In the genomic region with DNA sequence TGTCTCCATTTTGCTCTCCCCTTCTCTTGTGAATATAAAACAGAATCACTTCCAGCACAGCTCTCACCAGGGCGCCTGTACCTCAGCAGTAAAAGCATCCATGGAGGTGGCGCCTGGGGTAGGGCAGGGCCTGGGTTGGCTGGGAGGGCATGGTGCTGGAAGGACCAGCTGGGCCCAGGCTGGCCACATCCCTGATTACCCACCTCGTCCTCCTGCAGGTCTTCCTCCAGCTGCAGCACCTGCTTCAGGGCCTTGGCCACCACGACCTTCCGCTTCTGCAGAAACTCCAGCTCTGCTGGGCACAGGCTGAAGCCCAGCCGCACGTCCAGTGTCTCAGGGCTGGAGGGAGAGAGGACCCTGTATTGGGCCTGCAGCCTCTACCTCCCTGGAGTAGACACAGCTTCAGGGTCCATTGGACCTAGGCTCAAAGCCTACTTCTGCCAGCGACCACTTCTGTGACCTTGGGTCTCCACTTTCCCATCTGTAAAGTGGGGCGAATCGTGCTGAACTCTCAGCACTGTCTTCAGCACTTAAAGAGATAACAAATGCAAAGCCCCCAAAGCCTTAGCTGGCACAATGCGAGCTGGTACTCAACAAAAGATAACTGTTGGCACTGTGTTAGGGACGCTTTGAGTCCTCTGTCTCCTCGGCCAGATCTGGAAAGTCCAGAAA, we compare ENCODE assay signal across 36 cellular contexts. TPM values are rescaled to one million over a fixed set of nuclear protein-coding genes. Genes with fewer than 3 reads are reported as not detected.
"Had no signal": no experiment of that assay in that cellular context is flagged by ENCODE, and none has a peak within 500 bp of the region (broad histone marks: within the 10 kb centered on the region; RNA-seq: fewer than 3 reads in every experiment).

No MANE protein-coding gene starts in this region.

- H3K9me3 ChIP-seq: mucosa of descending colon, pancreas, psoas muscle, sigmoid colon, stomach, thyroid gland, upper lobe of left lung had no signal

- ATAC-seq: mucosa of descending colon; natural killer cell treated with Interleukin-12 subunit alpha and Interleukin-12 subunit beta and Interleukin-15 and Interleukin-18, amount 100 ng/mL, for 72 hours; pancreas; psoas muscle; stimulated activated memory B cell treated with anti-CD40 and anti-IgM and Interleukin-4, amounts not matched to agents 10 μg/mL and 1 μg/mL and 100 μg/mL, for 72 hours; WTC11 had no signal

- H3K27ac Mint-ChIP-seq: activated CD4-positive, alpha-beta memory T cell treated with anti-CD3 and anti-CD28 coated beads, Interleukin-2, amount 10 ng/mL, durations not matched to agents 7 days and 5 days; activated CD4-positive, alpha-beta T cell treated with anti-CD3 and anti-CD28 coated beads, Interleukin-2, amount 10 ng/mL, durations not matched to agents 7 days and 5 days; activated naive CD4-positive, alpha-beta T cell treated with anti-CD3 and anti-CD28 coated beads, Interleukin-2, amount 10 ng/mL, durations not matched to agents 7 days and 5 days; activated T-cell treated with anti-CD3 and anti-CD28 coated beads, Interleukin-2, amount 50 U/mL, for 24 hours; immature natural killer cell; natural killer cell treated with Interleukin-12 subunit alpha and Interleukin-12 subunit beta and Interleukin-15 and Interleukin-18, amount 100 ng/mL, for 72 hours; stimulated activated memory B cell treated with anti-CD40 and anti-IgM and Interleukin-4, amounts not matched to agents 10 μg/mL and 1 μg/mL and 100 μg/mL, for 72 hours; T-helper 1 cell treated with Interleukin-12 subunit alpha and Interleukin-12 subunit beta and Interleukin-4 antibody, amounts not matched to agents 30 μg/mL and 1 μg/mL, for 36 hours; WTC11 had no signal

- H3K9me3 Mint-ChIP-seq: activated CD4-positive, alpha-beta memory T cell treated with anti-CD3 and anti-CD28 coated beads, Interleukin-2, amount 10 ng/mL, durations not matched to agents 7 days and 5 days; activated CD4-positive, alpha-beta T cell treated with anti-CD3 and anti-CD28 coated beads, Interleukin-2, amount 10 ng/mL, durations not matched to agents 7 days and 5 days; activated naive CD4-positive, alpha-beta T cell treated with anti-CD3 and anti-CD28 coated beads, Interleukin-2, amount 10 ng/mL, durations not matched to agents 7 days and 5 days; activated T-cell treated with anti-CD3 and anti-CD28 coated beads, Interleukin-2, amount 50 U/mL, for 24 hours; immature natural killer cell; natural killer cell treated with Interleukin-12 subunit alpha and Interleukin-12 subunit beta and Interleukin-15 and Interleukin-18, amount 100 ng/mL, for 72 hours; stimulated activated memory B cell treated with anti-CD40 and anti-IgM and Interleukin-4, amounts not matched to agents 10 μg/mL and 1 μg/mL and 100 μg/mL, for 72 hours; T-helper 1 cell treated with Interleukin-12 subunit alpha and Interleukin-12 subunit beta and Interleukin-4 antibody, amounts not matched to agents 30 μg/mL and 1 μg/mL, for 36 hours; WTC11 had no signal

- H3K27me3 Mint-ChIP-seq: natural killer cell treated with Interleukin-12 subunit alpha and Interleukin-12 subunit beta and Interleukin-15 and Interleukin-18, amount 100 ng/mL, for 72 hours had no signal

- H3K36me3 ChIP-seq: brain microvascular endothelial cell, pancreas, sigmoid colon, stomach, thyroid gland, upper lobe of left lung had no signal

- H3K4me3 Mint-ChIP-seq: activated CD4-positive, alpha-beta memory T cell treated with anti-CD3 and anti-CD28 coated beads, Interleukin-2, amount 10 ng/mL, durations not matched to agents 7 days and 5 days; activated CD4-positive, alpha-beta T cell treated with anti-CD3 and anti-CD28 coated beads, Interleukin-2, amount 10 ng/mL, durations not matched to agents 7 days and 5 days; activated naive CD4-positive, alpha-beta T cell treated with anti-CD3 and anti-CD28 coated beads, Interleukin-2, amount 10 ng/mL, durations not matched to agents 7 days and 5 days; activated T-cell treated with anti-CD3 and anti-CD28 coated beads, Interleukin-2, amount 50 U/mL, for 24 hours; immature natural killer cell; natural killer cell treated with Interleukin-12 subunit alpha and Interleukin-12 subunit beta and Interleukin-15 and Interleukin-18, amount 100 ng/mL, for 72 hours; stimulated activated memory B cell treated with anti-CD40 and anti-IgM and Interleukin-4, amounts not matched to agents 10 μg/mL and 1 μg/mL and 100 μg/mL, for 72 hours; T-helper 1 cell treated with Interleukin-12 subunit alpha and Interleukin-12 subunit beta and Interleukin-4 antibody, amounts not matched to agents 30 μg/mL and 1 μg/mL, for 36 hours; WTC11 had no signal

- DNase-seq: activated CD4-positive, alpha-beta memory T cell treated with anti-CD3 and anti-CD28 coated beads, Interleukin-2, amount 10 ng/mL, durations not matched to agents 7 days and 5 days; activated CD4-positive, alpha-beta T cell treated with anti-CD3 and anti-CD28 coated beads for 1 hour; activated CD4-positive, alpha-beta T cell treated with anti-CD3 and anti-CD28 coated beads, Interleukin-2, amount 10 ng/mL, durations not matched to agents 7 days and 5 days; activated CD8-positive, alpha-beta memory T cell treated with anti-CD3 and anti-CD28 coated beads, Interleukin-2, amount 50 U/mL, for 48 hours; activated gamma-delta T cell; activated naive CD4-positive, alpha-beta T cell treated with anti-CD3 and anti-CD28 coated beads, Interleukin-2, amount 10 ng/mL, durations not matched to agents 7 days and 5 days; activated T-cell treated with anti-CD3 and anti-CD28 coated beads, Interleukin-2, amount 50 U/mL, for 24 hours; amniotic stem cell; brain microvascular endothelial cell; cortex of kidney; foreskin fibroblast; head of caudate nucleus; hypothalamus; immature natural killer cell; sigmoid colon; small intestine; stimulated activated CD4-positive, alpha-beta T cell treated with anti-CD3 and anti-CD28 coated beads, Interleukin-1b, Interleukin-23, amount 100 ng/mL, for 48 hours; stimulated activated CD4-positive, alpha-beta T cell treated with anti-CD3 and anti-CD28 coated beads, Interleukin-4, amount 100 ng/mL, for 4 hours; stimulated activated CD8-positive, alpha-beta memory T cell treated with anti-CD3 and anti-CD28 coated beads, Interleukin-4, amount 100 ng/mL, for 48 hours; stomach; T1000; thyroid gland had no signal

- H3K27me3 ChIP-seq: pancreas, sigmoid colon, thyroid gland, upper lobe of left lung had no signal

- H3K36me3 Mint-ChIP-seq: activated naive CD4-positive, alpha-beta T cell treated with anti-CD3 and anti-CD28 coated beads, Interleukin-2, amount 10 ng/mL, durations not matched to agents 7 days and 5 days; immature natural killer cell; natural killer cell treated with Interleukin-12 subunit alpha and Interleukin-12 subunit beta and Interleukin-15 and Interleukin-18, amount 100 ng/mL, for 72 hours; stimulated activated memory B cell treated with anti-CD40 and anti-IgM and Interleukin-4, amounts not matched to agents 10 μg/mL and 1 μg/mL and 100 μg/mL, for 72 hours; WTC11 had no signal

- H3K4me1 Mint-ChIP-seq: activated CD4-positive, alpha-beta memory T cell treated with anti-CD3 and anti-CD28 coated beads, Interleukin-2, amount 10 ng/mL, durations not matched to agents 7 days and 5 days; activated CD4-positive, alpha-beta T cell treated with anti-CD3 and anti-CD28 coated beads, Interleukin-2, amount 10 ng/mL, durations not matched to agents 7 days and 5 days; activated naive CD4-positive, alpha-beta T cell treated with anti-CD3 and anti-CD28 coated beads, Interleukin-2, amount 10 ng/mL, durations not matched to agents 7 days and 5 days; immature natural killer cell; WTC11 had no signal

- H3K4me3 ChIP-seq: mucosa of descending colon, pancreas, psoas muscle, sigmoid colon, stomach, thyroid gland, upper lobe of left lung had no signal

- H3K4me1 ChIP-seq: pancreas, psoas muscle, sigmoid colon, stomach, thyroid gland had no signal

- H3K27ac ChIP-seq: brain microvascular endothelial cell, pancreas, psoas muscle, sigmoid colon, stomach, thyroid gland, upper lobe of left lung had no signal

RNA-seq across cellular contexts. Expression of a gene that starts 23.8 kb away (rescaled TPM):
- total RNA-seq: activated CD4-positive, alpha-beta memory T cell treated with anti-CD3 and anti-CD28 coated beads, Interleukin-2, amount 10 ng/mL, durations not matched to agents 7 days and 5 days; activated CD4-positive, alpha-beta T cell treated with anti-CD3 and anti-CD28 coated beads, Interleukin-2, amount 10 ng/mL, durations not matched to agents 7 days and 5 days; astrocyte; cerebellum; kidney epithelial cell; lung microvascular endothelial cell; mesenteric fat pad; myocyte; natural killer cell treated with Interleukin-12 subunit alpha and Interleukin-12 subunit beta and Interleukin-15 and Interleukin-18, amount 100 ng/mL, for 72 hours; sigmoid colon; stomach; thyroid gland; WTC11 had no signal
- polyA plus RNA-seq: immature natural killer cell had no signal
